ENCODE assay signal across 22 cellular contexts in genomic region chr6:27168108-27168507, GRCh38.
DNase-seq lines count a peak whose midpoint lies in the region; ATAC-seq and TF ChIP-seq lines count a peak whose summit lies in the region.
"Had no signal": no experiment of that assay in that cellular context is flagged by ENCODE, and none has a peak within 500 bp of the region (broad histone marks: within the 10 kb centered on the region; RNA-seq: fewer than 3 reads in every experiment).

No MANE protein-coding gene starts in this region.

- no peaks in the 10 kb centered on the region for H3K36me3 Mint-ChIP-seq in osteocyte (ENCODE audit: unreplicated experiment)
- H3K36me3 Mint-ChIP-seq: activated naive CD8-positive, alpha-beta T cell treated with anti-CD3 and anti-CD28 coated beads for 36 hours; CD4-positive, alpha-beta memory T cell had no signal

- no TSS peak for BruUV-seq in Panc1 (replicated peaks; lab: Mats Ljungman, UMichigan)

- H3K9me3 Mint-ChIP-seq in osteocyte (ENCODE audit: unreplicated experiment), result peaks cover 4% of the 10 kb centered on the region
- H3K9me3 Mint-ChIP-seq: activated naive CD8-positive, alpha-beta T cell treated with anti-CD3 and anti-CD28 coated beads for 36 hours; activated T-helper 17 cell treated with anti-CD3 and anti-CD28 coated beads, Interleukin-2, amount 50 U/mL, for 72 hours had no signal

- peak; percentile 61 for DNase-seq in G401 (ENCODE audit: low spot score)
- no peak for DNase-seq in Panc1 (ENCODE audit: low read depth, low spot score)
- no peak for DNase-seq in epithelial cell of prostate (ENCODE audit: low read depth, low spot score)
- DNase-seq in osteocyte (ENCODE audit: extremely low spot score, unreplicated experiment), result no peak
- DNase-seq in body of pancreas, result no peak
- no peak for DNase-seq in ureter (ENCODE audit: low spot score)
- no peak for DNase-seq in GOT3 (lab: John Stamatoyannopoulos, UW)
- no peak for DNase-seq in activated CD8-positive, alpha-beta memory T cell treated with anti-CD3 and anti-CD28 coated beads, Interleukin-2, amount 50 U/mL, for 4 hours
- DNase-seq: activated CD4-positive, alpha-beta T cell treated with anti-CD3 and anti-CD28 coated beads, Interleukin-2, amount 10 ng/mL, durations not matched to agents 7 days and 5 days; activated naive CD8-positive, alpha-beta T cell treated with anti-CD3 and anti-CD28 coated beads for 36 hours; CD4-positive, alpha-beta memory T cell; DMS153; foreskin melanocyte; naive thymus-derived CD8-positive, alpha-beta T cell; NCI-H146; NCI-H2171; NCI-H69; pancreas; right cardiac atrium; SIG-M5; T-helper 17 cell had no signal

- in situ Hi-C loops in G401 (cut with HindIII; ENCODE audit: low sequenced_read_pairs) (no loop called here), Panc1 (cut with HindIII; ENCODE audit: low pct_unique_long_range_greater_than_20kb, low sequenced_read_pairs) (no loop called here)

- 39 to 50% methylated on average over 2 of the region's 2 CpGs for WGBS in body of pancreas, 2 donors

- peak; percentile 75 for ATAC-seq in Panc1
- ATAC-seq in body of pancreas, result no peak
- ATAC-seq: activated T-helper 17 cell treated with anti-CD3 and anti-CD28 coated beads, Interleukin-2, amount 50 U/mL, for 72 hours; naive thymus-derived CD8-positive, alpha-beta T cell; pancreas; right cardiac atrium; T-helper 17 cell had no signal

- no peaks in the 10 kb centered on the region for H3K27me3 ChIP-seq in Panc1 (ENCODE audit: control insufficient read depth, insufficient read depth, low read length)
- H3K27me3 ChIP-seq in body of pancreas, result no peaks in the 10 kb centered on the region
- H3K27me3 ChIP-seq: pancreas had no signal

- H3K4me3 ChIP-seq in Panc1 (ENCODE audit: low read depth in 2 of 2, low read length in 2 of 2) (no peak overlapping the region), body of pancreas (no peak overlapping the region)
- H3K4me3 ChIP-seq: pancreas had no signal

- H3K4me3 Mint-ChIP-seq in osteocyte (ENCODE audit: unreplicated experiment), result no peak overlapping the region
- H3K4me3 Mint-ChIP-seq: activated CD4-positive, alpha-beta T cell treated with anti-CD3 and anti-CD28 coated beads, Interleukin-2, amount 10 ng/mL, durations not matched to agents 7 days and 5 days; activated naive CD8-positive, alpha-beta T cell treated with anti-CD3 and anti-CD28 coated beads for 36 hours; activated T-helper 17 cell treated with anti-CD3 and anti-CD28 coated beads, Interleukin-2, amount 50 U/mL, for 72 hours; CD4-positive, alpha-beta memory T cell; naive thymus-derived CD8-positive, alpha-beta T cell; T-helper 17 cell had no signal

- TF ChIP-seq POLR2A in body of pancreas (IDR thresholded peaks at IDR 0.05), result no peak

- H3K27ac ChIP-seq in Panc1 (ENCODE audit: low read length), result no peak overlapping the region; the same call in 1 of the 2 replicates
- H3K27ac ChIP-seq in epithelial cell of prostate, result peak overlapping the region; percentile 46
- no peak overlapping the region for H3K27ac ChIP-seq in body of pancreas
- H3K27ac ChIP-seq: pancreas had no signal

- H3K4me1 ChIP-seq in Panc1 (ENCODE audit: control insufficient read depth, insufficient read depth, low read length), result peaks cover 4% of the 10 kb centered on the region; the same call in 1 of the 2 replicates
- H3K4me1 ChIP-seq in body of pancreas, result no peaks in the 10 kb centered on the region
- H3K4me1 ChIP-seq: pancreas had no signal

- H3K36me3 ChIP-seq in Panc1 (ENCODE audit: control insufficient read depth, insufficient read depth, low read length) (no peaks in the 10 kb centered on the region), body of pancreas (replicated peaks in 1 of 2; ENCODE audit: insufficient read depth in 1 of 2, low read depth in 2 of 2) (no peaks in the 10 kb centered on the region)
- H3K36me3 ChIP-seq: pancreas had no signal

- H3K9me3 ChIP-seq in Panc1 (ENCODE audit: control insufficient read depth, insufficient read depth, low read depth, low read length) (no peaks in the 10 kb centered on the region; the same call in 1 of the 2 replicates), body of pancreas (no peaks in the 10 kb centered on the region)
- H3K9me3 ChIP-seq: pancreas had no signal

- H3K27ac Mint-ChIP-seq in osteocyte (ENCODE audit: unreplicated experiment), result peak overlapping the region; percentile 89
- H3K27ac Mint-ChIP-seq: activated CD4-positive, alpha-beta T cell treated with anti-CD3 and anti-CD28 coated beads, Interleukin-2, amount 10 ng/mL, durations not matched to agents 7 days and 5 days; activated naive CD8-positive, alpha-beta T cell treated with anti-CD3 and anti-CD28 coated beads for 36 hours; activated T-helper 17 cell treated with anti-CD3 and anti-CD28 coated beads, Interleukin-2, amount 50 U/mL, for 72 hours; CD4-positive, alpha-beta memory T cell; naive thymus-derived CD8-positive, alpha-beta T cell had no signal

- POLR2A ChIA-PET in Panc1 (lab: Charles Lee), result no interaction called here

- no peaks in the 10 kb centered on the region for H3K27me3 Mint-ChIP-seq in osteocyte (ENCODE audit: unreplicated experiment)
- H3K27me3 Mint-ChIP-seq: activated T-helper 17 cell treated with anti-CD3 and anti-CD28 coated beads, Interleukin-2, amount 50 U/mL, for 72 hours; T-helper 17 cell had no signal

- peaks cover 11% of the 10 kb centered on the region for H3K4me1 Mint-ChIP-seq in osteocyte (ENCODE audit: unreplicated experiment)
- H3K4me1 Mint-ChIP-seq: activated CD4-positive, alpha-beta T cell treated with anti-CD3 and anti-CD28 coated beads, Interleukin-2, amount 10 ng/mL, durations not matched to agents 7 days and 5 days; activated naive CD8-positive, alpha-beta T cell treated with anti-CD3 and anti-CD28 coated beads for 36 hours; activated T-helper 17 cell treated with anti-CD3 and anti-CD28 coated beads, Interleukin-2, amount 50 U/mL, for 72 hours; CD4-positive, alpha-beta memory T cell; naive thymus-derived CD8-positive, alpha-beta T cell; T-helper 17 cell had no signal

- TF ChIP-seq CTCF in Panc1 (IDR thresholded peaks at IDR 0.05) (no peak), osteocyte (IDR thresholded peaks at IDR 0.05) (no peak), body of pancreas (IDR thresholded peaks at IDR 0.05) (no peak)

- CTCF ChIA-PET in Panc1 (lab: Charles Lee), result no interaction called here

- intact Hi-C loops in Panc1 (cut with micrococcal nuclease; ENCODE audit: unreplicated experiment) (no loop called here), body of pancreas (cut with DNase I) (no loop called here)
